In the genomic region with DNA sequence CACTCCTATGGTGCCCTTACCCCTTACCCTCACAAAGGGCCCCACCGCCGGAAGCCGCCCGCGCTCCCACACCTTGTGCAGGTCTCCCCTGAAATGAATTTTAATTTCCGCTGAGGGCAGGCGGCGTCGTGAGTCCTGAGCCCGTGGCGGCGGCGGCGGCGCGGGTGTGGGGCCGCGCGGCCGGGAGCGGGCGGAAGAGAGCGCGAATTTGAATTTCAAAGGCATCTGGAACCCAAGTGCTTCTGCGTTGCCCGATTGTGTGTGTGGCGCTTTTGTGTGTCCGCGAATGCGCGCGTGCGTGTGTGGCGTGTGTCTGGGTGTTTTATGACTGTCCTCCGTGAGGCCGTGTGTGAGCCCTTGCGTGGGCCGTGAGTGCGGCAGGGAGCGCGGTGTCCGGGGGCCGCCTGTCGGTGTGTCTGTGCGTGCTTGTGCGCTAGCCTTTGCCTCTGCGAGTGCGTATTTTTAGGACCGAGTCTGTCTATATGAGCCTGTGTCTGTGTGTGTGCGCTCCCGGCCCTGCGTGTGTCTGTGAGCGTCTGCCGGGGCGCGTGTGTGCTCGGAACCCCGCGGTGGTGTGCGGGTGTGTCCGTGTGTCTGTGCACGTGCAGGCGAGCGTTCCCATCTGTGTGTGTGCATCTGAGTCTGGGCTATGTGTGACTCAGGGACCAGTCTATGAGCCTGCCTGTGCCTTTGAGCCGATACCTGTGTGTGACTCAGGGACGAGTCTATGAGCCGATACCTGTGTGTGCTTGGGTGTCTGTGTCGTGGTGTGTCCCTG, we compare ENCODE assay signal across 8 cellular contexts. TPM values are rescaled to one million over a fixed set of nuclear protein-coding genes. Genes with fewer than 3 reads are reported as not detected.
DNase-seq lines count a peak whose midpoint lies in the region; ATAC-seq and TF ChIP-seq lines count a peak whose summit lies in the region.

No MANE protein-coding gene starts in this region.

- peaks cover 3% of the 10 kb centered on the region; the same call in 1 of the 2 replicates for H3K4me1 ChIP-seq in IMR-90 (ENCODE audit: control insufficient read depth, insufficient read depth, low read length)

- ATAC-seq in IMR-90 (ENCODE audit: low read depth) (peak; percentile 58), HG03342 (IDR thresholded peaks at IDR 0.05; ENCODE audit: unreplicated experiment) (no peak)

- H2AK9ac ChIP-seq in IMR-90 (replicated peaks; ENCODE audit: low read depth, low read length, poor library complexity) = no peak overlapping the region

- H3K36me3 ChIP-seq in IMR-90 (ENCODE audit: control insufficient read depth, insufficient read depth, low read length) = no peaks in the 10 kb centered on the region

- H3K4me2 ChIP-seq in IMR-90 (ENCODE audit: low read depth, low read length) = peak overlapping the region; percentile 72

- peak overlapping the region; percentile 7; the same call in 1 of the 2 replicates for H3K23ac ChIP-seq in IMR-90 (ENCODE audit: low read depth, low read length)

- H3K9me3 ChIP-seq in IMR-90 (ENCODE audit: control insufficient read depth, insufficient read depth, low read length) = peaks cover 2% of the 10 kb centered on the region; the same call in 1 of the 2 replicates

- no peak overlapping the region; the same call in 1 of the 2 replicates for H2AK5ac ChIP-seq in IMR-90 (ENCODE audit: low read depth, low read length)

- dilution Hi-C loops in IMR-90 (cut with HindIII; ENCODE audit: low sequenced_read_pairs, unreplicated experiment) = no loop called here

- POLR2A ChIA-PET in IMR-90 (lab: Charles Lee; ENCODE audit: unreplicated experiment) = no interaction called here

- no peak overlapping the region for H3K56ac ChIP-seq in IMR-90 (ENCODE audit: extremely low read depth, insufficient read depth, low read length)

- TF ChIP-seq POLR2A in IMR-90 (IDR thresholded peaks at IDR 0.05; ENCODE audit: low read depth, low read length) = no peak

- CTCF ChIA-PET in IMR-90 (lab: Yijun Ruan, JAX) = interaction anchor here (1.1 kb wide), 1 partner anchor 17 kb away, joined by 3 read pairs; no protein-coding TSS in a partner anchor

- no peak overlapping the region for H3K4ac ChIP-seq in IMR-90 (ENCODE audit: low read depth, low read length)

- peaks cover 3% of the 10 kb centered on the region for H4K20me1 ChIP-seq in IMR-90 (ENCODE audit: insufficient read depth, low read length)

- no peak overlapping the region for H3K27ac ChIP-seq in IMR-90 (ENCODE audit: insufficient read depth, low read length)

- peak; percentile 27 for DNase-seq in IMR-90
- DNase-seq in activated naive CD4-positive, alpha-beta T cell treated with anti-CD3 and anti-CD28 coated beads, Interleukin-2, amount 50 U/mL, for 16 hours = peak; percentile 67
- DNase-seq in islet precursor cell = peak; percentile 83
- DNase-seq in stimulated activated CD8-positive, alpha-beta memory T cell treated with anti-CD3 and anti-CD28 coated beads, Interleukin-12 subunit alpha, Interleukin-12 subunit beta, amount 100 ng/mL, for 4 hours (ENCODE audit: low read depth) = peak; percentile 27
- no peak for DNase-seq in DMS79 (lab: John Stamatoyannopoulos, UW)
- DNase-seq in NCI-H2107 treated with DMSO at 0.1 percent for 48 hours (lab: John Stamatoyannopoulos, UW; ENCODE audit: unreplicated experiment) = no peak
- DNase-seq in DMS114 treated with DMSO at 0.1 percent for 48 hours (lab: John Stamatoyannopoulos, UW; ENCODE audit: unreplicated experiment) = no peak

- WGBS in IMR-90 (ENCODE audit: extremely low coverage in 2 of 2, insufficient read length in 1 of 2), 2 experiments = 18% methylated on average over 13 of the region's 68 CpGs; no CpG with 5 or more reads in 1 of the 2 experiments

- H3K9me1 ChIP-seq in IMR-90 (ENCODE audit: insufficient read depth, low read length) = no peaks in the 10 kb centered on the region; the same call in 1 of the 2 replicates

- no peak overlapping the region for H3K18ac ChIP-seq in IMR-90 (ENCODE audit: low read depth, low read length)

- no peak overlapping the region for H2BK20ac ChIP-seq in IMR-90 (ENCODE audit: low read depth, low read length)

- no peak overlapping the region for H2BK120ac ChIP-seq in IMR-90 (ENCODE audit: low read depth, low read length)

- H3K79me1 ChIP-seq in IMR-90 (ENCODE audit: low read depth in 1 of 2, low read length in 2 of 2) = no peaks in the 10 kb centered on the region

- H3K4me3 ChIP-seq in IMR-90 (ENCODE audit: insufficient read depth, low read depth, low read length) = no peak overlapping the region

- no TSS peak for BruUV-seq in IMR-90 (replicated peaks; lab: Mats Ljungman, UMichigan)

- H4K8ac ChIP-seq in IMR-90 (ENCODE audit: low read depth in 2 of 2, low read length in 2 of 2) = no peak overlapping the region

- no peak overlapping the region for H4K91ac ChIP-seq in IMR-90 (ENCODE audit: insufficient read depth, low read depth, low read length)

- no peak overlapping the region for H3K9ac ChIP-seq in IMR-90 (ENCODE audit: low read depth, low read length)

- TF ChIP-seq CTCF in IMR-90 (conservative IDR thresholded peaks at IDR 0.05; ENCODE audit: low read depth, low read length) = no peak

- peaks cover 77% of the 10 kb centered on the region for H3K27me3 ChIP-seq in IMR-90 (ENCODE audit: control insufficient read depth, insufficient read depth, low read length)

- H2BK5ac ChIP-seq in IMR-90 (ENCODE audit: low read depth, low read length, poor library complexity, severe bottlenecking) = no peak overlapping the region

- TF ChIP-seq RAD21 in IMR-90 (IDR thresholded peaks at IDR 0.05; ENCODE audit: low read length) = no peak

- in situ Hi-C loops in IMR-90 (cut with MboI; ENCODE audit: low sequenced_read_pairs) = no loop called here

- H2BK15ac ChIP-seq in IMR-90 (ENCODE audit: low read depth, low read length) = no peak overlapping the region

- H3K14ac ChIP-seq in IMR-90 (replicated peaks; ENCODE audit: low read depth, low read length) = no peak overlapping the region

- H4K5ac ChIP-seq in IMR-90 (ENCODE audit: low read depth, low read length) = no peak overlapping the region

- intact Hi-C loops in IMR-90 (cut with micrococcal nuclease) = no loop called here

- H2AFZ ChIP-seq in IMR-90 (replicated peaks; ENCODE audit: low read length, poor library complexity) = peak overlapping the region; percentile 67

TF ChIP-seq in IMR-90, 13 proteins besides CTCF, POLR2A, EP300 and RAD21:
- TF ChIP-seq, protein P1, sequence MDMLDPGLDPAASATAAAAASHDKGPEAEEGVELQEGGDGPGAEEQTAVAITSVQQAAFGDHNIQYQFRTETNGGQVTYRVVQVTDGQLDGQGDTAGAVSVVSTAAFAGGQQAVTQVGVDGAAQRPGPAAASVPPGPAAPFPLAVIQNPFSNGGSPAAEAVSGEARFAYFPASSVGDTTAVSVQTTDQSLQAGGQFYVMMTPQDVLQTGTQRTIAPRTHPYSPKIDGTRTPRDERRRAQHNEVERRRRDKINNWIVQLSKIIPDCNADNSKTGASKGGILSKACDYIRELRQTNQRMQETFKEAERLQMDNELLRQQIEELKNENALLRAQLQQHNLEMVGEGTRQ (IDR thresholded peaks at IDR 0.05; ENCODE audit: low read depth, low read length) = 0 out of 2 replicates have a peak, but pooled peaks have one; percentile 18
- TF ChIP-seq BHLHE40 (IDR thresholded peaks at IDR 0.05; ENCODE audit: low read depth, low read length) (peak; percentile 92), MXI1 (IDR thresholded peaks at IDR 0.05; ENCODE audit: borderline replicate concordance, low read depth, low read length) (0 out of 2 replicates have a peak, but pooled peaks have one; percentile 13), CEBPB (IDR thresholded peaks at IDR 0.05; ENCODE audit: low read depth, low read length) (no peak), RCOR1 (IDR thresholded peaks at IDR 0.05; ENCODE audit: insufficient replicate concordance, low read length) (no peak)

RNA-seq across cellular contexts. Expression of a gene that starts 7.9 kb away (rescaled TPM):
- 2.2 and 2.5 TPM in 2 replicates for total RNA-seq in IMR-90 (2012; rRNA removed)
- polyA plus RNA-seq in IMR-90 (2012; rRNA removed) = 11.9 TPM in 2 replicates
- polyA plus RNA-seq in IMR-90 (2012; cell fraction: cytosol; rRNA removed) = 6.4 and 15.9 TPM in 2 replicates
- 38.7 and 77.7 TPM in 2 replicates for polyA plus RNA-seq in IMR-90 (2012; cell fraction: nucleus; rRNA removed; ENCODE audit: low replicate concordance)

RNA-seq across cellular contexts. Expression of a gene that starts 43.7 kb away (rescaled TPM):
- 42.2 and 59.7 TPM in 2 replicates for total RNA-seq in IMR-90 (2012; rRNA removed)
- 132 and 135 TPM in 2 replicates for polyA plus RNA-seq in IMR-90 (2012; rRNA removed)
- polyA plus RNA-seq in IMR-90 (2012; cell fraction: cytosol; rRNA removed) = 61.6 and 91.4 TPM in 2 replicates
- polyA plus RNA-seq in IMR-90 (2012; cell fraction: nucleus; rRNA removed; ENCODE audit: low replicate concordance) = 471 and 772 TPM in 2 replicates

Comparison
In these comparisons a context has a peak if more than half of its experiments do, and no peak if none do; other contexts are left out.
1. DNase-seq: peak in IMR-90 (single experiment), activated naive CD4-positive, alpha-beta T cell treated with anti-CD3 and anti-CD28 coated beads, Interleukin-2, amount 50 U/mL, for 16 hours (single experiment), islet precursor cell (single experiment) and stimulated activated CD8-positive, alpha-beta memory T cell treated with anti-CD3 and anti-CD28 coated beads, Interleukin-12 subunit alpha, Interleukin-12 subunit beta, amount 100 ng/mL, for 4 hours (single experiment); none in DMS79 (single experiment), NCI-H2107 treated with DMSO at 0.1 percent for 48 hours (single experiment) and DMS114 treated with DMSO at 0.1 percent for 48 hours (single experiment).